8 cellular contexts compared by ENCODE assay signal in genomic region chr3:50612234-50612972, GRCh38. TPM values are rescaled to one million over a fixed set of nuclear protein-coding genes. Genes with fewer than 3 reads are reported as not detected.
DNase-seq lines count a peak whose midpoint lies in the region; ATAC-seq and TF ChIP-seq lines count a peak whose summit lies in the region.

No MANE protein-coding gene starts in this region.

- H2AFZ ChIP-seq in ACC112 (ENCODE audit: low read length, unreplicated experiment) (no peak overlapping the region), GM23338 (peak overlapping the region; percentile 91)

- H3K4me1 ChIP-seq in ACC112 (ENCODE audit: control insufficient read depth, insufficient read depth, low read length, unreplicated experiment) (peaks cover 10% of the 10 kb centered on the region), GM23338 (ENCODE audit: insufficient read depth) (peaks cover 13% of the 10 kb centered on the region), iPS-15b (ENCODE audit: control insufficient read depth, insufficient read depth, low read length) (peaks cover 6% of the 10 kb centered on the region), thoracic aorta (ENCODE audit: control insufficient read depth in 1 of 2, low read depth in 2 of 2) (peaks cover 24 to 44% of the 10 kb centered on the region in 2 donors)

- H3K27ac Mint-ChIP-seq in GM23338, result no peak overlapping the region
- H3K27ac Mint-ChIP-seq in activated CD4-positive, alpha-beta memory T cell treated with anti-CD3 and anti-CD28 coated beads, Interleukin-2, amount 10 ng/mL, durations not matched to agents 7 days and 5 days, result peak overlapping the region; percentile 99

- H3K4me3 ChIP-seq in ACC112 (ENCODE audit: low read depth, low read length), result peak overlapping the region; percentile 85
- H3K4me3 ChIP-seq in GM23338, result peak overlapping the region; percentile 77
- H3K4me3 ChIP-seq in iPS-15b (ENCODE audit: low read depth, low read length), result peak overlapping the region; percentile 59
- H3K4me3 ChIP-seq in thoracic aorta, result peak overlapping the region; percentile 92

- H3K36me3 Mint-ChIP-seq in GM23338 (ENCODE audit: low read depth), result no peaks in the 10 kb centered on the region; the same call in 2 of the 3 replicates
- peaks cover 67% of the 10 kb centered on the region for H3K36me3 Mint-ChIP-seq in activated CD4-positive, alpha-beta memory T cell treated with anti-CD3 and anti-CD28 coated beads, Interleukin-2, amount 10 ng/mL, durations not matched to agents 7 days and 5 days (ENCODE audit: low read depth)

- H3K27me3 Mint-ChIP-seq in GM23338 (ENCODE audit: insufficient read depth, low read depth, poor library complexity), result peaks cover 52% of the 10 kb centered on the region
- H3K27me3 Mint-ChIP-seq in activated CD4-positive, alpha-beta memory T cell treated with anti-CD3 and anti-CD28 coated beads, Interleukin-2, amount 10 ng/mL, durations not matched to agents 7 days and 5 days, result no peaks in the 10 kb centered on the region

- no peak for DNase-seq in GM23338 (ENCODE audit: low spot score)
- DNase-seq in activated CD4-positive, alpha-beta memory T cell treated with anti-CD3 and anti-CD28 coated beads, Interleukin-2, amount 10 ng/mL, durations not matched to agents 7 days and 5 days, result no peak
- DNase-seq in thoracic aorta (ENCODE audit: low spot score), result no peak
- no peak for DNase-seq in germinal center (ENCODE audit: low spot score)
- no peak for DNase-seq in GM19238 (ENCODE audit: insufficient read length, low spot score)
- DNase-seq in DMS53 treated with DMSO at 0.1 percent for 48 hours (lab: John Stamatoyannopoulos, UW; ENCODE audit: unreplicated experiment), result no peak

- peaks cover 6% of the 10 kb centered on the region for H4K20me1 ChIP-seq in GM23338 (replicated peaks; ENCODE audit: insufficient read depth)

- peak overlapping the region; percentile 92 for H3K4me2 ChIP-seq in GM23338

- ATAC-seq in GM23338 (no peak), thoracic aorta (ENCODE audit: insufficient number of reproducible peaks, low FRiP score, low read depth) (no peak)

- CTCF ChIA-PET in activated CD4-positive, alpha-beta memory T cell treated with anti-CD3 and anti-CD28 coated beads, Interleukin-2, amount 10 ng/mL, durations not matched to agents 7 days and 5 days (lab: Charles Lee), result interaction anchor here (0.7 to 21.3 kb wide), 14 partner anchors 10 to 778 kb away, joined by 3 to 854 read pairs (median 4); partner anchors contain the start of genes C3orf18, CYB561D2, HEMK1 and MANF

- H3K27me3 ChIP-seq in ACC112 (ENCODE audit: insufficient read depth, low read length) (no peaks in the 10 kb centered on the region), GM23338 (ENCODE audit: insufficient read depth) (peaks cover 37% of the 10 kb centered on the region), iPS-15b (ENCODE audit: control insufficient read depth, insufficient read depth, low read length) (peaks cover 58% of the 10 kb centered on the region), thoracic aorta (replicated peaks; ENCODE audit: insufficient read depth) (no peaks in the 10 kb centered on the region)

- H3K36me3 ChIP-seq in ACC112 (ENCODE audit: insufficient read depth, low read length) (no peaks in the 10 kb centered on the region), GM23338 (ENCODE audit: insufficient read depth) (no peaks in the 10 kb centered on the region), iPS-15b (ENCODE audit: control insufficient read depth, insufficient read depth, low read length) (no peaks in the 10 kb centered on the region), thoracic aorta (peaks cover 9% of the 10 kb centered on the region)

- H3K9me3 ChIP-seq in iPS-15b (ENCODE audit: control insufficient read depth, insufficient read depth, low read length) (no peaks in the 10 kb centered on the region), thoracic aorta (no peaks in the 10 kb centered on the region)

- H3K4me3 Mint-ChIP-seq in GM23338, result peak overlapping the region; percentile 77
- peak overlapping the region; percentile 98 for H3K4me3 Mint-ChIP-seq in activated CD4-positive, alpha-beta memory T cell treated with anti-CD3 and anti-CD28 coated beads, Interleukin-2, amount 10 ng/mL, durations not matched to agents 7 days and 5 days

- no peak overlapping the region for H3K9ac ChIP-seq in iPS-15b (ENCODE audit: low read depth, low read length)

- H3K79me2 ChIP-seq in ACC112 (ENCODE audit: control insufficient read depth, insufficient read depth, low read length, unreplicated experiment) (peaks cover 5% of the 10 kb centered on the region), GM23338 (replicated peaks; ENCODE audit: insufficient read depth) (no peaks in the 10 kb centered on the region)

- H3K9me3 Mint-ChIP-seq in GM23338, result no peaks in the 10 kb centered on the region
- no peaks in the 10 kb centered on the region for H3K9me3 Mint-ChIP-seq in activated CD4-positive, alpha-beta memory T cell treated with anti-CD3 and anti-CD28 coated beads, Interleukin-2, amount 10 ng/mL, durations not matched to agents 7 days and 5 days

- no peak overlapping the region for H3K27ac ChIP-seq in ACC112 (ENCODE audit: low read depth, low read length)
- H3K27ac ChIP-seq in GM23338 (ENCODE audit: low read depth), result no peak overlapping the region
- peak overlapping the region; percentile 64 to 73 for H3K27ac ChIP-seq in thoracic aorta

- POLR2A ChIA-PET in activated CD4-positive, alpha-beta memory T cell treated with anti-CD3 and anti-CD28 coated beads, Interleukin-2, amount 10 ng/mL, durations not matched to agents 7 days and 5 days (lab: Charles Lee), result interaction anchor here (0.9 to 34.1 kb wide), 22 partner anchors 8 to 1272 kb away, joined by 3 to 4963 read pairs (median 5); partner anchors contain the start of genes C3orf18, CYB561D2, DCAF1 and DOCK3

- peaks cover 14% of the 10 kb centered on the region for H3F3A ChIP-seq in GM23338 (replicated peaks; ENCODE audit: low read depth)

- TF ChIP-seq CTCF in GM23338 (conservative IDR thresholded peaks at IDR 0.05; ENCODE audit: low read depth in 2 of 2) (no peak), thoracic aorta (IDR thresholded peaks at IDR 0.05) (no peak)

- H3K9me2 ChIP-seq in GM23338 (ENCODE audit: insufficient read depth), result no peaks in the 10 kb centered on the region

- peaks cover 20% of the 10 kb centered on the region for H3K4me1 Mint-ChIP-seq in GM23338
- peaks cover 32% of the 10 kb centered on the region for H3K4me1 Mint-ChIP-seq in activated CD4-positive, alpha-beta memory T cell treated with anti-CD3 and anti-CD28 coated beads, Interleukin-2, amount 10 ng/mL, durations not matched to agents 7 days and 5 days

TF ChIP-seq in GM23338, 12 proteins besides CTCF, POLR2A, EP300 and RAD21:
- TF ChIP-seq ZNF331 (CRISPR knock-in tag; IDR thresholded peaks at IDR 0.05; ENCODE audit: low read depth), result no peak

RNA-seq across cellular contexts. Expression of gene CISH, which starts 0.8 kb away (rescaled TPM):
- total RNA-seq in GM23338 (2014; rRNA removed; shearing (Covaris generic)), result 2.7 and 3.6 TPM in 2 replicates
- 2.1 and 2.2 TPM in 2 replicates for polyA plus RNA-seq in GM23338 (2016; fragmentation: Nextera tagmentation; extraction: Ambion mirVana)
- 100 to 1,000 TPM; 328 to 335 TPM for total RNA-seq in activated CD4-positive, alpha-beta memory T cell treated with anti-CD3 and anti-CD28 coated beads, Interleukin-2, amount 10 ng/mL, durations not matched to agents 7 days and 5 days
- 10 to 100 TPM in 1 of 2 donors, 1 to 10 TPM in 1; 4.1 to 13.3 TPM for total RNA-seq in thoracic aorta

RNA-seq across cellular contexts. Expression of gene MAPKAPK3, which starts 4.5 kb away (rescaled TPM):
- total RNA-seq in GM23338 (2014; rRNA removed; shearing (Covaris generic)), result 44.9 and 51.1 TPM in 2 replicates
- polyA plus RNA-seq in GM23338 (2016; fragmentation: Nextera tagmentation; extraction: Ambion mirVana), result 16.5 and 17.2 TPM in 2 replicates
- total RNA-seq in activated CD4-positive, alpha-beta memory T cell treated with anti-CD3 and anti-CD28 coated beads, Interleukin-2, amount 10 ng/mL, durations not matched to agents 7 days and 5 days, result 100 to 1,000 TPM; 146 to 157 TPM
- 10 to 100 TPM; 20.6 to 31.1 TPM for total RNA-seq in thoracic aorta

RNA-seq across cellular contexts. Expression of gene HEMK1, which starts 43.1 kb away (rescaled TPM):
- 5.6 and 8.5 TPM in 2 replicates for total RNA-seq in GM23338 (2014; rRNA removed; shearing (Covaris generic))
- 10.1 and 11.0 TPM in 2 replicates for polyA plus RNA-seq in GM23338 (2016; fragmentation: Nextera tagmentation; extraction: Ambion mirVana)
- total RNA-seq in activated CD4-positive, alpha-beta memory T cell treated with anti-CD3 and anti-CD28 coated beads, Interleukin-2, amount 10 ng/mL, durations not matched to agents 7 days and 5 days, result 10 to 100 TPM; 49.6 to 50.1 TPM
- 10 to 100 TPM in 1 of 2 donors, 1 to 10 TPM in 1; 5.4 to 12.7 TPM for total RNA-seq in thoracic aorta

RNA-seq across cellular contexts. Expression of gene C3orf18, which starts 44.9 kb away (rescaled TPM):
- total RNA-seq in GM23338 (2014; rRNA removed; shearing (Covaris generic)), result 7.7 and 10.3 TPM in 2 replicates
- 2.4 TPM in 2 replicates for polyA plus RNA-seq in GM23338 (2016; fragmentation: Nextera tagmentation; extraction: Ambion mirVana)
- 10 to 100 TPM; 14.6 to 17.5 TPM for total RNA-seq in activated CD4-positive, alpha-beta memory T cell treated with anti-CD3 and anti-CD28 coated beads, Interleukin-2, amount 10 ng/mL, durations not matched to agents 7 days and 5 days
- total RNA-seq in thoracic aorta, result 10 to 100 TPM in 1 of 2 donors, 1 to 10 TPM in 1; 7.8 to 19.0 TPM

Comparison
In these comparisons a context has a peak if more than half of its experiments do, and no peak if none do; other contexts are left out.
1. H3K27ac ChIP-seq: peak in thoracic aorta (2 of 2); none in ACC112 (single experiment) and GM23338 (single experiment).
2. RNA of gene CISH, which starts 0.8 kb away (total RNA-seq): 328 to 335 TPM in activated CD4-positive, alpha-beta memory T cell treated with anti-CD3 and anti-CD28 coated beads, Interleukin-2, amount 10 ng/mL, durations not matched to agents 7 days and 5 days; 4.1 to 13.3 TPM in thoracic aorta and 2.7 to 3.6 TPM in GM23338; every median in the first group is over 10 times any median in the second.
3. Peak in every context shown above with its lines, with median percentiles within 50 percentile points of each other: H3K4me3 ChIP-seq.